In genomic region chr3:66825421-66825820, GRCh38 we compare ENCODE assay signal across 28 cellular contexts.
DNase-seq lines count a peak whose midpoint lies in the region; ATAC-seq, FAIRE-seq and TF ChIP-seq lines count a peak whose summit lies in the region.
"Had no signal": no experiment of that assay in that cellular context is flagged by ENCODE, and none has a peak within 500 bp of the region (broad histone marks: within the 10 kb centered on the region; RNA-seq: fewer than 3 reads in every experiment).

No MANE protein-coding gene starts in this region.

- peaks cover 1% of the 10 kb centered on the region for H3K27me3 Mint-ChIP-seq in activated CD8-positive, alpha-beta T cell treated with anti-CD3 and anti-CD28 coated beads for 36 hours

- FAIRE-seq in small intestine (lab: Jason Lieb, UNC): no peak
- FAIRE-seq: A204.1, GM12878, GM12892, GM19239 had no signal

- peaks cover 94% of the 10 kb centered on the region for H3K4me1 ChIP-seq in body of pancreas
- peaks cover 19 to 40% (median 29%) of the 10 kb centered on the region in 4 donors for H3K4me1 ChIP-seq in liver (ENCODE audit: control insufficient read depth in 4 of 4, insufficient read depth in 4 of 4, low read length in 3 of 4)
- peaks cover 0 to 3% of the 10 kb centered on the region in 2 donors for H3K4me1 ChIP-seq in small intestine (ENCODE audit: control insufficient read depth in 2 of 2, insufficient read depth in 1 of 2, low read depth in 1 of 2, low read length in 1 of 2)
- H3K4me1 ChIP-seq: BE2C had no signal

- no peak overlapping the region for H3K9ac ChIP-seq in liver (ENCODE audit: low read depth in 1 of 2, low read length in 2 of 2)
- H3K9ac ChIP-seq: BLaER1 had no signal

- intact Hi-C loops in body of pancreas (cut with DNase I): no loop called here
- intact Hi-C loops in activated CD8-positive, alpha-beta T cell treated with anti-CD3 and anti-CD28 coated beads for 36 hours (cut with micrococcal nuclease): no loop called here

- no peak for TF ChIP-seq CTCF in body of pancreas (IDR thresholded peaks at IDR 0.05)
- TF ChIP-seq CTCF in liver (IDR thresholded peaks at IDR 0.05; ENCODE audit: low read depth, low read length, missing input control): no peak
- TF ChIP-seq CTCF in activated CD8-positive, alpha-beta T cell treated with anti-CD3 and anti-CD28 coated beads for 36 hours (IDR thresholded peaks at IDR 0.05): no peak

- TF ChIP-seq RAD21 in liver (IDR thresholded peaks at IDR 0.05): peak in 1 of 2 donors; percentile 21

- H3K4me3 Mint-ChIP-seq in activated CD8-positive, alpha-beta T cell treated with anti-CD3 and anti-CD28 coated beads for 36 hours: no peak overlapping the region
- H3K4me3 Mint-ChIP-seq: CD14-positive monocyte; CD4-positive, alpha-beta memory T cell; CD4-positive, CD25-positive, alpha-beta regulatory T cell; CD8-positive, alpha-beta memory T cell had no signal

- H3K4me1 Mint-ChIP-seq in activated CD8-positive, alpha-beta T cell treated with anti-CD3 and anti-CD28 coated beads for 36 hours (ENCODE audit: low read depth): no peaks in the 10 kb centered on the region
- H3K4me1 Mint-ChIP-seq: CD14-positive monocyte; CD4-positive, CD25-positive, alpha-beta regulatory T cell; CD8-positive, alpha-beta memory T cell had no signal

- H3K27me3 ChIP-seq in body of pancreas: no peaks in the 10 kb centered on the region
- no peaks in the 10 kb centered on the region for H3K27me3 ChIP-seq in liver (ENCODE audit: control insufficient read depth in 4 of 4, insufficient read depth in 4 of 4, low read length in 3 of 4)
- H3K27me3 ChIP-seq in small intestine (ENCODE audit: control insufficient read depth in 2 of 2, insufficient read depth in 2 of 2, low read length in 2 of 2): no peaks in the 10 kb centered on the region
- H3K27me3 ChIP-seq: BLaER1 had no signal

- no peaks in the 10 kb centered on the region for H3K9me3 Mint-ChIP-seq in activated CD8-positive, alpha-beta T cell treated with anti-CD3 and anti-CD28 coated beads for 36 hours
- H3K9me3 Mint-ChIP-seq: CD14-positive monocyte; CD4-positive, alpha-beta memory T cell; CD4-positive, CD25-positive, alpha-beta regulatory T cell; CD8-positive, alpha-beta memory T cell had no signal

- no peak overlapping the region for H3K27ac Mint-ChIP-seq in activated CD8-positive, alpha-beta T cell treated with anti-CD3 and anti-CD28 coated beads for 36 hours
- H3K27ac Mint-ChIP-seq: CD14-positive monocyte; CD4-positive, alpha-beta memory T cell; CD4-positive, CD25-positive, alpha-beta regulatory T cell; CD8-positive, alpha-beta memory T cell had no signal

- CTCF ChIA-PET in activated CD8-positive, alpha-beta T cell treated with anti-CD3 and anti-CD28 coated beads for 36 hours (lab: Charles Lee): no interaction called here

- H3K27ac ChIP-seq in body of pancreas (peak overlapping the region; percentile 20 to 85 (median 56)), liver (ENCODE audit: low read depth in 1 of 2, low read length in 2 of 2) (peak overlapping the region in 1 of 2 donors; percentile 6), small intestine (ENCODE audit: low read depth in 1 of 2, low read length in 1 of 2) (no peak overlapping the region)
- H3K27ac ChIP-seq: BLaER1 had no signal

- H3K4me3 ChIP-seq in body of pancreas (no peak overlapping the region), liver (ENCODE audit: low read depth in 1 of 3, low read length in 3 of 3) (no peak overlapping the region), small intestine (ENCODE audit: low read depth in 1 of 2, low read length in 2 of 2) (no peak overlapping the region)
- H3K4me3 ChIP-seq: BLaER1, GM12878 had no signal

- 55 to 59% methylated on average over 1 of the region's 1 CpG for WGBS in body of pancreas, 2 donors
- 57% methylated on average over 1 of the region's 1 CpG for WGBS in liver
- WGBS in small intestine, 3 donors: 42 to 84% (median 67%) methylated on average over 1 of the region's 1 CpG

- H3K9me3 ChIP-seq in body of pancreas (no peaks in the 10 kb centered on the region), liver (ENCODE audit: control insufficient read depth in 4 of 4, low read length in 3 of 4) (no peaks in the 10 kb centered on the region), small intestine (ENCODE audit: control insufficient read depth, low read depth) (no peaks in the 10 kb centered on the region)
- H3K9me3 ChIP-seq: BE2C, BLaER1 had no signal

- ATAC-seq in body of pancreas (no peak), left lobe of liver (peak; percentile 54), GM18505 (IDR thresholded peaks at IDR 0.05; ENCODE audit: unreplicated experiment) (no peak)
- ATAC-seq in activated CD8-positive, alpha-beta T cell treated with anti-CD3 and anti-CD28 coated beads for 36 hours: no peak
- ATAC-seq: GM12878 had no signal

- H3K36me3 ChIP-seq in body of pancreas (replicated peaks in 1 of 2; ENCODE audit: insufficient read depth in 1 of 2, low read depth in 2 of 2): no peaks in the 10 kb centered on the region
- no peaks in the 10 kb centered on the region for H3K36me3 ChIP-seq in liver (ENCODE audit: control insufficient read depth in 4 of 4, insufficient read depth in 3 of 4, low read depth in 1 of 4, low read length in 3 of 4)
- H3K36me3 ChIP-seq in small intestine (ENCODE audit: control insufficient read depth in 2 of 2, insufficient read depth in 2 of 2, low read length in 2 of 2): no peaks in the 10 kb centered on the region
- H3K36me3 ChIP-seq: BE2C, BLaER1 had no signal

- H3K36me3 Mint-ChIP-seq in activated CD8-positive, alpha-beta T cell treated with anti-CD3 and anti-CD28 coated beads for 36 hours (ENCODE audit: low read depth): no peaks in the 10 kb centered on the region
- H3K36me3 Mint-ChIP-seq: CD14-positive monocyte; CD4-positive, alpha-beta memory T cell; CD4-positive, CD25-positive, alpha-beta regulatory T cell; CD8-positive, alpha-beta memory T cell had no signal

- POLR2A ChIA-PET in activated CD8-positive, alpha-beta T cell treated with anti-CD3 and anti-CD28 coated beads for 36 hours (lab: Charles Lee): no interaction called here

- TF ChIP-seq POLR2A in body of pancreas (IDR thresholded peaks at IDR 0.05) (no peak), GM18505 (IDR thresholded peaks at IDR 0.05; ENCODE audit: borderline replicate concordance, extremely low read depth, insufficient read depth, insufficient read length) (no peak)

- DNase-seq in body of pancreas (peak in 1 of 4 donors; percentile 7), left lobe of liver (ENCODE audit: low spot score) (peak; percentile 70), small intestine (peak; percentile 51), T-helper 9 cell (no peak)
- DNase-seq in activated CD8-positive, alpha-beta T cell treated with anti-CD3 and anti-CD28 coated beads for 36 hours: no peak
- DNase-seq: 8988T; ACHN; BE2C; C1 segment of cervical spinal cord; CD4-positive, alpha-beta memory T cell; CD4-positive, CD25-positive, alpha-beta regulatory T cell; CD8-positive, alpha-beta memory T cell; COR-L47; DMS 273 treated with DMSO at 0.1 percent for 48 hours; DMS153; DMS53; DMS79; DND-41; EL; GDM1 had no signal

TF ChIP-seq in liver, 16 proteins besides CTCF, POLR2A, EP300 and RAD21 (continues in another document):
- TF ChIP-seq TAF1 (conservative IDR thresholded peaks at IDR 0.05) (no peak), HNF4G (IDR thresholded peaks at IDR 0.05) (peak; percentile 87), JUND (IDR thresholded peaks at IDR 0.05) (peak in 1 of 2 donors; percentile 32), REST (IDR thresholded peaks at IDR 0.05) (no peak), FOXA2 (IDR thresholded peaks at IDR 0.05) (no peak), NR2F2 (IDR thresholded peaks at IDR 0.05) (no peak), MAX (IDR thresholded peaks at IDR 0.05) (peak; percentile 11), GABPA (IDR thresholded peaks at IDR 0.05 in 1 of 2, conservative IDR thresholded peaks at IDR 0.05 in 1 of 2) (no peak), ZBTB33 (IDR thresholded peaks at IDR 0.05) (no peak)

Comparison
In these comparisons a context has a peak if more than half of its experiments do, and no peak if none do; other contexts are left out.
1. DNase-seq: peak in left lobe of liver (single experiment) and small intestine (single experiment); none in T-helper 9 cell (single experiment) and activated CD8-positive, alpha-beta T cell treated with anti-CD3 and anti-CD28 coated beads for 36 hours (single experiment).
2. H3K27ac ChIP-seq: peak in body of pancreas (4 of 4); none in small intestine (0 of 2).